In genomic region chr7:64888561-64888900, GRCh38 we compare ENCODE assay signal across 8 cellular contexts. TPM values are rescaled to one million over a fixed set of nuclear protein-coding genes. Genes with fewer than 3 reads are reported as not detected.
A peak's percentile ranks its signal among the peaks of the same experiment; 100 is the strongest.
DNase-seq lines count a peak whose midpoint lies in the region; ATAC-seq and TF ChIP-seq lines count a peak whose summit lies in the region.

No MANE protein-coding gene starts in this region.

- intact Hi-C loops in activated naive CD4-positive, alpha-beta T cell treated with anti-CD3 and anti-CD28 coated beads for 36 hours (cut with micrococcal nuclease), result loop anchor here (1.0 to 5.0 kb wide), 4 partner anchors 14 to 252 kb away; partner anchors contain the start of genes ZNF138 and ZNF273

- no peak for TF ChIP-seq CTCF in tibial nerve (IDR thresholded peaks at IDR 0.05)

- TF ChIP-seq EP300 in tibial nerve (IDR thresholded peaks at IDR 0.05), result no peak

- WGBS in tibial nerve, 2 donors, result 3 to 5% methylated on average over 16 of the region's 17 CpGs

- no peaks in the 10 kb centered on the region for H3K36me3 Mint-ChIP-seq in activated naive CD4-positive, alpha-beta T cell treated with anti-CD3 and anti-CD28 coated beads for 36 hours (ENCODE audit: low read depth)
- peaks cover 2% of the 10 kb centered on the region for H3K36me3 Mint-ChIP-seq in central memory CD8-positive, alpha-beta T cell (ENCODE audit: insufficient read depth)
- H3K36me3 Mint-ChIP-seq in memory B cell, result peaks cover 3% of the 10 kb centered on the region

- H3K27me3 ChIP-seq in tibial nerve, result peaks cover 0 to 29% of the 10 kb centered on the region in 2 donors

- H3K4me3 Mint-ChIP-seq in activated naive CD4-positive, alpha-beta T cell treated with anti-CD3 and anti-CD28 coated beads for 36 hours, result peak overlapping the region; percentile 77
- peak overlapping the region; percentile 89 for H3K4me3 Mint-ChIP-seq in central memory CD8-positive, alpha-beta T cell
- peak overlapping the region; percentile 83 for H3K4me3 Mint-ChIP-seq in memory B cell

- peaks cover 0 to 35% (median 11%) of the 10 kb centered on the region in 4 donors for H3K4me1 ChIP-seq in tibial nerve

- H3K4me1 Mint-ChIP-seq in activated naive CD4-positive, alpha-beta T cell treated with anti-CD3 and anti-CD28 coated beads for 36 hours (ENCODE audit: low read depth), result peaks cover 15% of the 10 kb centered on the region
- H3K4me1 Mint-ChIP-seq in central memory CD8-positive, alpha-beta T cell, result peaks cover 12% of the 10 kb centered on the region
- H3K4me1 Mint-ChIP-seq in memory B cell, result peaks cover 10% of the 10 kb centered on the region

- no peak for TF ChIP-seq POLR2A in tibial nerve (IDR thresholded peaks at IDR 0.05)

- peak overlapping the region in 1 of 4 donors; percentile 11 for H3K27ac ChIP-seq in tibial nerve

- H3K36me3 ChIP-seq in tibial nerve, result no peaks in the 10 kb centered on the region

- H3K27ac Mint-ChIP-seq in activated naive CD4-positive, alpha-beta T cell treated with anti-CD3 and anti-CD28 coated beads for 36 hours, result no peak overlapping the region
- no peak overlapping the region for H3K27ac Mint-ChIP-seq in central memory CD8-positive, alpha-beta T cell (ENCODE audit: low read depth)
- no peak overlapping the region for H3K27ac Mint-ChIP-seq in memory B cell

- peak; percentile 19 for DNase-seq in activated naive CD4-positive, alpha-beta T cell treated with anti-CD3 and anti-CD28 coated beads for 36 hours
- DNase-seq in activated naive CD4-positive, alpha-beta T cell treated with anti-CD3 and anti-CD28 coated beads, Interleukin-2, amount 50 U/mL, for 16 hours, result no peak
- DNase-seq in central memory CD8-positive, alpha-beta T cell (ENCODE audit: low spot score in 2 of 2), result no peak
- DNase-seq in memory B cell (ENCODE audit: low spot score in 2 of 2), result no peak
- no peak for DNase-seq in tibial nerve (ENCODE audit: low spot score in 2 of 2)
- DNase-seq in H4 (ENCODE audit: low spot score), result no peak

- peaks cover 57% of the 10 kb centered on the region for H3K27me3 Mint-ChIP-seq in activated naive CD4-positive, alpha-beta T cell treated with anti-CD3 and anti-CD28 coated beads for 36 hours (ENCODE audit: low read depth)
- peaks cover 85% of the 10 kb centered on the region for H3K27me3 Mint-ChIP-seq in central memory CD8-positive, alpha-beta T cell
- H3K27me3 Mint-ChIP-seq in memory B cell, result peaks cover 35% of the 10 kb centered on the region

- ATAC-seq in central memory CD8-positive, alpha-beta T cell (replicated peaks; ENCODE audit: extremely low read depth, poor library complexity, severe bottlenecking), result peak; percentile 25
- peak; percentile 20 for ATAC-seq in memory B cell (ENCODE audit: low read depth)
- no peak for ATAC-seq in GM21717 (IDR thresholded peaks at IDR 0.05; ENCODE audit: unreplicated experiment)
- ATAC-seq in HG03097 (IDR thresholded peaks at IDR 0.05; ENCODE audit: low FRiP score, unreplicated experiment), result no peak

- no peaks in the 10 kb centered on the region for H3K9me3 ChIP-seq in tibial nerve

- peak overlapping the region; percentile 31 to 56 (median 45) for H3K4me3 ChIP-seq in tibial nerve

- CTCF ChIA-PET in activated naive CD4-positive, alpha-beta T cell treated with anti-CD3 and anti-CD28 coated beads for 36 hours (lab: Charles Lee), result interaction anchor here (0.8 to 1.4 kb wide), 7 partner anchors 9 to 61 kb away, joined by 3 to 7 read pairs (median 3); partner anchors contain the start of gene ZNF273

- H3K9me3 Mint-ChIP-seq in activated naive CD4-positive, alpha-beta T cell treated with anti-CD3 and anti-CD28 coated beads for 36 hours, result no peaks in the 10 kb centered on the region
- no peaks in the 10 kb centered on the region for H3K9me3 Mint-ChIP-seq in central memory CD8-positive, alpha-beta T cell
- no peaks in the 10 kb centered on the region for H3K9me3 Mint-ChIP-seq in memory B cell

RNA-seq across cellular contexts. Expression of gene ZNF273, which starts 14.5 kb away (rescaled TPM):
- total RNA-seq in activated naive CD4-positive, alpha-beta T cell treated with anti-CD3 and anti-CD28 coated beads for 36 hours, result 10 to 100 TPM; 10.9 to 12.3 TPM
- total RNA-seq in tibial nerve, result 10 to 100 TPM in 3 of 4 donors, 1 to 10 TPM in 1; 3.0 to 19.8 (median 13.2) TPM
- 13.4 and 14.6 TPM in 2 replicates for total RNA-seq in H4 (2014; rRNA removed; shearing (Covaris generic))

Comparison
In these comparisons a context has a peak if more than half of its experiments do, and no peak if none do; other contexts are left out.
1. ATAC-seq: peak in central memory CD8-positive, alpha-beta T cell (single experiment) and memory B cell (single experiment); none in GM21717 (single experiment) and HG03097 (single experiment).
2. Peak in every context shown above with its lines, with median percentiles within 50 percentile points of each other: H3K4me3 Mint-ChIP-seq.